Comparison of ENCODE assay signal across 2 cellular contexts in the genomic region with DNA sequence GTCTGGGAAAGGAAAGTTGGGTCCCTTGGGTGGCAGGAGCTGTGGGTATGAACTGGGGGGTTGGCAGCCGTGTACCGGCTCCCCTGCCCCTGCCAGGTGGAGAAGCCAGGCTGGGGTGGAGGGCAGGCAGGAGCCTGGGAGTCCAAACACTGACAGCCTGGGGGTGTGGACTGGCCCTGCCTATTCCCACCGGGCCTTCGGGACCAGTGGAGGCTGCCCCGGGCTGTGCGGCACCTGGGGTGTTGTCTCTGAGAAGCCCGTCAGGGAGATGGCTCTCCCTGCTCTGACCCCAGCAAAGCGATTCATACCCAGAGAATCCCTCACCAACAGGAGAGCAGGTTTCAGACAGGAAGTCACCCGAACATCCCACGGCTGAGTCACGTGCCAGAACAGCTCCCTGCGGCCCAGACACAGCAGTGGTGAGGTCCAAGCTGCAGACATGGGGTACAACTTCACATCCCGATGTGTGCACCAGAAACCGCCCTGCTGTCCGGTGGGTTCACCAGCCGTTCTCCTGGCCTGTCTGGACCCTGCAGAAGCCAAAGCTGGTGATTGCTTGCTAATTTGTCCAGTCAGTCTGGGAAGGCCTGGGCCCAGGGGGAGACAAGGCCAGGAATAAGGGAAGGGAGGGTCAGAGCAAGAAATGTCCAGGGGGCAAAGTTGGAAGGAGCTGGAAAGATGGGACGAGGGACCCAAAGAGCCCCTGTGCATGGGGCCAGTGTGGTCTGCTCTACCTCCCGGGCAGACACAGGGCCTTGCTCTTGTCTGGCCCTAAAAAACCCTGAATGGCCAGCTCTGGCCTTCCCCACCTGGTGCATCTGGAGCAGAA.
TF ChIP-seq lines count a peak whose summit lies in the region.

No MANE protein-coding gene starts in this region.

TF ChIP-seq in HCT116, 20 proteins besides CTCF, POLR2A, EP300 and RAD21:
- TF ChIP-seq FOSL1 (IDR thresholded peaks at IDR 0.05; ENCODE audit: low read depth) (no peak), SRF (IDR thresholded peaks at IDR 0.05; ENCODE audit: low read depth) (no peak), SP1 (IDR thresholded peaks at IDR 0.05; ENCODE audit: low read depth) (no peak), REST (IDR thresholded peaks at IDR 0.05; ENCODE audit: low read depth) (no peak), YY1 (IDR thresholded peaks at IDR 0.05; ENCODE audit: extremely low read depth, insufficient replicate concordance, low read depth, low read length) (no peak), CBX3 (IDR thresholded peaks at IDR 0.05; ENCODE audit: low read depth) (no peak), ZNF274 (IDR thresholded peaks at IDR 0.05; ENCODE audit: low read depth, low read length) (no peak), CEBPB (IDR thresholded peaks at IDR 0.05; ENCODE audit: low read depth) (no peak), ZFX (IDR thresholded peaks at IDR 0.05) (no peak), EGR1 (IDR thresholded peaks at IDR 0.05; ENCODE audit: low read depth) (no peak), TCF7L2 (IDR thresholded peaks at IDR 0.05; ENCODE audit: borderline replicate concordance, extremely low read depth, insufficient read depth, insufficient read length) (no peak), ELF1 (IDR thresholded peaks at IDR 0.05; ENCODE audit: borderline replicate concordance, low read depth) (no peak), ATF3 (IDR thresholded peaks at IDR 0.05) (no peak), POLR2AphosphoS5 (IDR thresholded peaks at IDR 0.05; ENCODE audit: low read depth, low read length) (no peak), EZH2 (IDR thresholded peaks at IDR 0.05) (no peak), SIN3A (IDR thresholded peaks at IDR 0.05; ENCODE audit: low read depth) (no peak), EZH2phosphoT487 (IDR thresholded peaks at IDR 0.05; ENCODE audit: borderline replicate concordance) (no peak), JUND (IDR thresholded peaks at IDR 0.05) (no peak)
- TF ChIP-seq, protein P1, sequence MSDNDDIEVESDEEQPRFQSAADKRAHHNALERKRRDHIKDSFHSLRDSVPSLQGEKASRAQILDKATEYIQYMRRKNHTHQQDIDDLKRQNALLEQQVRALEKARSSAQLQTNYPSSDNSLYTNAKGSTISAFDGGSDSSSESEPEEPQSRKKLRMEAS (IDR thresholded peaks at IDR 0.05), result no peak
- TF ChIP-seq, protein P2, sequence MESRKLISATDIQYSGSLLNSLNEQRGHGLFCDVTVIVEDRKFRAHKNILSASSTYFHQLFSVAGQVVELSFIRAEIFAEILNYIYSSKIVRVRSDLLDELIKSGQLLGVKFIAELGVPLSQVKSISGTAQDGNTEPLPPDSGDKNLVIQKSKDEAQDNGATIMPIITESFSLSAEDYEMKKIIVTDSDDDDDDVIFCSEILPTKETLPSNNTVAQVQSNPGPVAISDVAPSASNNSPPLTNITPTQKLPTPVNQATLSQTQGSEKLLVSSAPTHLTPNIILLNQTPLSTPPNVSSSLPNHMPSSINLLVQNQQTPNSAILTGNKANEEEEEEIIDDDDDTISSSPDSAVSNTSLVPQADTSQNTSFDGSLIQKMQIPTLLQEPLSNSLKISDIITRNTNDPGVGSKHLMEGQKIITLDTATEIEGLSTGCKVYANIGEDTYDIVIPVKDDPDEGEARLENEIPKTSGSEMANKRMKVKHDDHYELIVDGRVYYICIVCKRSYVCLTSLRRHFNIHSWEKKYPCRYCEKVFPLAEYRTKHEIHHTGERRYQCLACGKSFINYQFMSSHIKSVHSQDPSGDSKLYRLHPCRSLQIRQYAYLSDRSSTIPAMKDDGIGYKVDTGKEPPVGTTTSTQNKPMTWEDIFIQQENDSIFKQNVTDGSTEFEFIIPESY (IDR thresholded peaks at IDR 0.05; ENCODE audit: extremely low read depth, insufficient replicate concordance, low read length), result no peak

TF ChIP-seq in H1, 55 proteins besides CTCF, POLR2A, EP300 and RAD21:
- TF ChIP-seq CHD7 (IDR thresholded peaks at IDR 0.05; ENCODE audit: insufficient replicate concordance, low read length) (no peak), CHD1 (IDR thresholded peaks at IDR 0.05; ENCODE audit: low read depth, low read length) (no peak), YY1 (IDR thresholded peaks at IDR 0.05; ENCODE audit: low read depth, low read length) (no peak), GABPA (IDR thresholded peaks at IDR 0.05; ENCODE audit: borderline replicate concordance, insufficient read depth, low read length) (no peak), TAF7 (optimal IDR thresholded peaks at IDR 0.05; ENCODE audit: borderline replicate concordance, low read depth, low read length) (no peak), TBP (IDR thresholded peaks at IDR 0.05; ENCODE audit: low read depth, low read length) (no peak), KDM4A (IDR thresholded peaks at IDR 0.05; ENCODE audit: low read depth, low read length, severe bottlenecking) (no peak), SRF (IDR thresholded peaks at IDR 0.05; ENCODE audit: low read depth, low read length) (no peak), EGR1 (IDR thresholded peaks at IDR 0.05; ENCODE audit: borderline replicate concordance, low read depth, low read length) (no peak), NRF1 (IDR thresholded peaks at IDR 0.05; ENCODE audit: low read depth, low read length) (no peak), CHD2 (IDR thresholded peaks at IDR 0.05; ENCODE audit: low read length) (no peak), ATF2 (IDR thresholded peaks at IDR 0.05; ENCODE audit: low read length) (no peak)
- TF ChIP-seq, protein P3, sequence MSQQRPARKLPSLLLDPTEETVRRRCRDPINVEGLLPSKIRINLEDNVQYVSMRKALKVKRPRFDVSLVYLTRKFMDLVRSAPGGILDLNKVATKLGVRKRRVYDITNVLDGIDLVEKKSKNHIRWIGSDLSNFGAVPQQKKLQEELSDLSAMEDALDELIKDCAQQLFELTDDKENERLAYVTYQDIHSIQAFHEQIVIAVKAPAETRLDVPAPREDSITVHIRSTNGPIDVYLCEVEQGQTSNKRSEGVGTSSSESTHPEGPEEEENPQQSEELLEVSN (IDR thresholded peaks at IDR 0.05), result no peak
